1 cellular context compared by ENCODE assay signal in the genomic region with DNA sequence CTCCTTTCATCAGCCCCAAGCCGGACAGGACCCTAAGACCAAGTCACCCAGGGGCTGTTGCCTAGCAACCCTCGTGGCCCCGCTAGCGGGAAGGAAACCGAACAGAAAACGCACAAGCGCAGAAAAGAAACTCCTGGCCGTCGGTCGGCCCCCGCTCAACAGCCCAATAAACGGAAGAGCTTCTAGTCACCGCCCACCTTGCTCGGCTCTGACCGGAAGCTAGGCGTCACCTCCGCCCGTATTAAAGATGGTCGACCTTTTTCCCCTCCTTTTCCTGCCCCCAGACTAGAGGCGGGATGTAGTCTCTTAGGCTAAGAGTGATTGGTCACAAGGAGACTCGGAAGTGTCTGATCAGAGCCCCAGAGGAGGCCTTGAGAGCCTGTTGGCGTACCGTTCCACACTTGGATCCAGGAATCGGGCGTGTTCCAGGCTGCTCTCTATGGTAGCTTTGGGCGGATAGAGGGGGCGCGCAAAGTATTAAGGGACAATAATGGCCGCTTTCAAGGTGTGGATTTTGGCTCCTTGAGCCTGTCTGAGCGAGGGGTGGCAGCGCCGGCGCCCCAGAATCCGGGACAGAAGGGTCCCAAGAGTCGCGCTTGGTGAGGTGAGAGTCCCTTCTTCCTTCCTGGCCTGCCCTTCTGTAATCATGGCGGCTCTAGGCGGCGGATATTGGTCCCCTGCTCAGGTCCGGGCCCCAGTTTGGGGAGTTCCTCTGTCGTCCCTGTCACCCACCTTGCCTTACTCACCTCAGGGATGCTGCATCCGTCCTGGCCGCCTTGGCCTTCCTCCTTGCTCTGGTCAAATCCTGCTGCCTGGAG.
TF ChIP-seq lines count a peak whose summit lies in the region.

A gene (plus strand): TSS at position 400 of the 818 bp plus-strand sequence. CDS start 2,311 bp downstream, outside the sequence.
A gene (minus strand): TSS at position 173 of the 818 bp plus-strand sequence. CDS start 2,871 bp downstream, outside the sequence.

TF ChIP-seq in HepG2, 621 proteins besides CTCF, POLR2A, EP300 and RAD21 (continued from another document and continues in another):
- TF ChIP-seq, protein P1, sequence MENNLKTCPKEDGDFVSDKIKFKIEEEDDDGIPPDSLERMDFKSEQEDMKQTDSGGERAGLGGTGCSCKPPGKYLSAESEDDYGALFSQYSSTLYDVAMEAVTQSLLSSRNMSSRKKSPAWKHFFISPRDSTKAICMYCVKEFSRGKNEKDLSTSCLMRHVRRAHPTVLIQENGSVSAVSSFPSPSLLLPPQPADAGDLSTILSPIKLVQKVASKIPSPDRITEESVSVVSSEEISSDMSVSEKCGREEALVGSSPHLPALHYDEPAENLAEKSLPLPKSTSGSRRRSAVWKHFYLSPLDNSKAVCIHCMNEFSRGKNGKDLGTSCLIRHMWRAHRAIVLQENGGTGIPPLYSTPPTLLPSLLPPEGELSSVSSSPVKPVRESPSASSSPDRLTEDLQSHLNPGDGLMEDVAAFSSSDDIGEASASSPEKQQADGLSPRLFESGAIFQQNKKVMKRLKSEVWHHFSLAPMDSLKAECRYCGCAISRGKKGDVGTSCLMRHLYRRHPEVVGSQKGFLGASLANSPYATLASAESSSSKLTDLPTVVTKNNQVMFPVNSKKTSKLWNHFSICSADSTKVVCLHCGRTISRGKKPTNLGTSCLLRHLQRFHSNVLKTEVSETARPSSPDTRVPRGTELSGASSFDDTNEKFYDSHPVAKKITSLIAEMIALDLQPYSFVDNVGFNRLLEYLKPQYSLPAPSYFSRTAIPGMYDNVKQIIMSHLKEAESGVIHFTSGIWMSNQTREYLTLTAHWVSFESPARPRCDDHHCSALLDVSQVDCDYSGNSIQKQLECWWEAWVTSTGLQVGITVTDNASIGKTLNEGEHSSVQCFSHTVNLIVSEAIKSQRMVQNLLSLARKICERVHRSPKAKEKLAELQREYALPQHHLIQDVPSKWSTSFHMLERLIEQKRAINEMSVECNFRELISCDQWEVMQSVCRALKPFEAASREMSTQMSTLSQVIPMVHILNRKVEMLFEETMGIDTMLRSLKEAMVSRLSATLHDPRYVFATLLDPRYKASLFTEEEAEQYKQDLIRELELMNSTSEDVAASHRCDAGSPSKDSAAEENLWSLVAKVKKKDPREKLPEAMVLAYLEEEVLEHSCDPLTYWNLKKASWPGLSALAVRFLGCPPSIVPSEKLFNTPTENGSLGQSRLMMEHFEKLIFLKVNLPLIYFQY (CRISPR knock-in tag; IDR thresholded peaks at IDR 0.05; ENCODE audit: borderline replicate concordance): no peak
- TF ChIP-seq ZNF205 (CRISPR knock-in tag; IDR thresholded peaks at IDR 0.05): no peak; the same call in 1 of the 2 replicates
- TF ChIP-seq ZNF749 (CRISPR knock-in tag; IDR thresholded peaks at IDR 0.05; ENCODE audit: borderline replicate concordance): no peak; the same call in 1 of the 2 replicates
- TF ChIP-seq RBAK (CRISPR knock-in tag; IDR thresholded peaks at IDR 0.05): no peak
- TF ChIP-seq, protein P2, sequence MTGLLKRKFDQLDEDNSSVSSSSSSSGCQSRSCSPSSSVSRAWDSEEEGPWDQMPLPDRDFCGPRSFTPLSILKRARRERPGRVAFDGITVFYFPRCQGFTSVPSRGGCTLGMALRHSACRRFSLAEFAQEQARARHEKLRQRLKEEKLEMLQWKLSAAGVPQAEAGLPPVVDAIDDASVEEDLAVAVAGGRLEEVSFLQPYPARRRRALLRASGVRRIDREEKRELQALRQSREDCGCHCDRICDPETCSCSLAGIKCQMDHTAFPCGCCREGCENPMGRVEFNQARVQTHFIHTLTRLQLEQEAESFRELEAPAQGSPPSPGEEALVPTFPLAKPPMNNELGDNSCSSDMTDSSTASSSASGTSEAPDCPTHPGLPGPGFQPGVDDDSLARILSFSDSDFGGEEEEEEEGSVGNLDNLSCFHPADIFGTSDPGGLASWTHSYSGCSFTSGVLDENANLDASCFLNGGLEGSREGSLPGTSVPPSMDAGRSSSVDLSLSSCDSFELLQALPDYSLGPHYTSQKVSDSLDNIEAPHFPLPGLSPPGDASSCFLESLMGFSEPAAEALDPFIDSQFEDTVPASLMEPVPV (CRISPR knock-in tag; IDR thresholded peaks at IDR 0.05): peak; percentile 72; the same call in 1 of the 2 replicates
- TF ChIP-seq, protein P3, sequence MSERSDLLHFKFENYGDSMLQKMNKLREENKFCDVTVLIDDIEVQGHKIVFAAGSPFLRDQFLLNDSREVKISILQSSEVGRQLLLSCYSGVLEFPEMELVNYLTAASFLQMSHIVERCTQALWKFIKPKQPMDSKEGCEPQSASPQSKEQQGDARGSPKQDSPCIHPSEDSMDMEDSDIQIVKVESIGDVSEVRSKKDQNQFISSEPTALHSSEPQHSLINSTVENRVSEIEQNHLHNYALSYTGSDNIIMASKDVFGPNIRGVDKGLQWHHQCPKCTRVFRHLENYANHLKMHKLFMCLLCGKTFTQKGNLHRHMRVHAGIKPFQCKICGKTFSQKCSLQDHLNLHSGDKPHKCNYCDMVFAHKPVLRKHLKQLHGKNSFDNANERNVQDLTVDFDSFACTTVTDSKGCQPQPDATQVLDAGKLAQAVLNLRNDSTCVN (CRISPR knock-in tag; IDR thresholded peaks at IDR 0.05; ENCODE audit: borderline replicate concordance): 0 out of 2 replicates have a peak, but pooled peaks have one; percentile 13
- TF ChIP-seq, protein P4, sequence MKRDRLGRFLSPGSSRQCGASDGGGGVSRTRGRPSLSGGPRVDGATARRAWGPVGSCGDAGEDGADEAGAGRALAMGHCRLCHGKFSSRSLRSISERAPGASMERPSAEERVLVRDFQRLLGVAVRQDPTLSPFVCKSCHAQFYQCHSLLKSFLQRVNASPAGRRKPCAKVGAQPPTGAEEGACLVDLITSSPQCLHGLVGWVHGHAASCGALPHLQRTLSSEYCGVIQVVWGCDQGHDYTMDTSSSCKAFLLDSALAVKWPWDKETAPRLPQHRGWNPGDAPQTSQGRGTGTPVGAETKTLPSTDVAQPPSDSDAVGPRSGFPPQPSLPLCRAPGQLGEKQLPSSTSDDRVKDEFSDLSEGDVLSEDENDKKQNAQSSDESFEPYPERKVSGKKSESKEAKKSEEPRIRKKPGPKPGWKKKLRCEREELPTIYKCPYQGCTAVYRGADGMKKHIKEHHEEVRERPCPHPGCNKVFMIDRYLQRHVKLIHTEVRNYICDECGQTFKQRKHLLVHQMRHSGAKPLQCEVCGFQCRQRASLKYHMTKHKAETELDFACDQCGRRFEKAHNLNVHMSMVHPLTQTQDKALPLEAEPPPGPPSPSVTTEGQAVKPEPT (CRISPR knock-in tag; IDR thresholded peaks at IDR 0.05; ENCODE audit: low read depth): no peak; the same call in 1 of the 2 replicates
- peak; percentile 86 for TF ChIP-seq ZNF350 (CRISPR knock-in tag; IDR thresholded peaks at IDR 0.05; ENCODE audit: borderline replicate concordance, low read depth)
- TF ChIP-seq, protein P5, sequence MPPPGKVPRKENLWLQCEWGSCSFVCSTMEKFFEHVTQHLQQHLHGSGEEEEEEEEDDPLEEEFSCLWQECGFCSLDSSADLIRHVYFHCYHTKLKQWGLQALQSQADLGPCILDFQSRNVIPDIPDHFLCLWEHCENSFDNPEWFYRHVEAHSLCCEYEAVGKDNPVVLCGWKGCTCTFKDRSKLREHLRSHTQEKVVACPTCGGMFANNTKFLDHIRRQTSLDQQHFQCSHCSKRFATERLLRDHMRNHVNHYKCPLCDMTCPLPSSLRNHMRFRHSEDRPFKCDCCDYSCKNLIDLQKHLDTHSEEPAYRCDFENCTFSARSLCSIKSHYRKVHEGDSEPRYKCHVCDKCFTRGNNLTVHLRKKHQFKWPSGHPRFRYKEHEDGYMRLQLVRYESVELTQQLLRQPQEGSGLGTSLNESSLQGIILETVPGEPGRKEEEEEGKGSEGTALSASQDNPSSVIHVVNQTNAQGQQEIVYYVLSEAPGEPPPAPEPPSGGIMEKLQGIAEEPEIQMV (CRISPR knock-in tag; IDR thresholded peaks at IDR 0.05; ENCODE audit: low read depth): no peak
- 0 out of 2 replicates have a peak, but pooled peaks have one; percentile 2 for TF ChIP-seq GTF3A (CRISPR knock-in tag; conservative IDR thresholded peaks at IDR 0.05)
- no peak for TF ChIP-seq ZNF629 (CRISPR knock-in tag; conservative IDR thresholded peaks at IDR 0.05)
- TF ChIP-seq KLF11 (CRISPR knock-in tag; IDR thresholded peaks at IDR 0.05): peak; percentile 85
- TF ChIP-seq MAFK (conservative IDR thresholded peaks at IDR 0.05 in 1 of 2, IDR thresholded peaks at IDR 0.05 in 1 of 2; ENCODE audit: low read length in 2 of 2): no peak
- TF ChIP-seq U2AF1 (optimal IDR thresholded peaks at IDR 0.05; ENCODE audit: low read depth, low read length): no peak
- TF ChIP-seq JARID2 (CRISPR knock-in tag; IDR thresholded peaks at IDR 0.05; ENCODE audit: insufficient replicate concordance): no peak
- TF ChIP-seq, protein P6, sequence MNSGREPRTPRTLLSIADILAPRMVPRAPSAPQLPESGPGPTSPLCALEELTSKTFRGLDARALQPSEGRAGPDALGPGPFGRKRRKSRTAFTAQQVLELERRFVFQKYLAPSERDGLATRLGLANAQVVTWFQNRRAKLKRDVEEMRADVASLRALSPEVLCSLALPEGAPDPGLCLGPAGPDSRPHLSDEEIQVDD (CRISPR knock-in tag; IDR thresholded peaks at IDR 0.05; ENCODE audit: borderline replicate concordance): no peak
- TF ChIP-seq ZMYM2 (CRISPR knock-in tag; IDR thresholded peaks at IDR 0.05): no peak
- TF ChIP-seq, protein P7, sequence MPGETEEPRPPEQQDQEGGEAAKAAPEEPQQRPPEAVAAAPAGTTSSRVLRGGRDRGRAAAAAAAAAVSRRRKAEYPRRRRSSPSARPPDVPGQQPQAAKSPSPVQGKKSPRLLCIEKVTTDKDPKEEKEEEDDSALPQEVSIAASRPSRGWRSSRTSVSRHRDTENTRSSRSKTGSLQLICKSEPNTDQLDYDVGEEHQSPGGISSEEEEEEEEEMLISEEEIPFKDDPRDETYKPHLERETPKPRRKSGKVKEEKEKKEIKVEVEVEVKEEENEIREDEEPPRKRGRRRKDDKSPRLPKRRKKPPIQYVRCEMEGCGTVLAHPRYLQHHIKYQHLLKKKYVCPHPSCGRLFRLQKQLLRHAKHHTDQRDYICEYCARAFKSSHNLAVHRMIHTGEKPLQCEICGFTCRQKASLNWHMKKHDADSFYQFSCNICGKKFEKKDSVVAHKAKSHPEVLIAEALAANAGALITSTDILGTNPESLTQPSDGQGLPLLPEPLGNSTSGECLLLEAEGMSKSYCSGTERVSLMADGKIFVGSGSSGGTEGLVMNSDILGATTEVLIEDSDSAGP (CRISPR knock-in tag; IDR thresholded peaks at IDR 0.05; ENCODE audit: borderline replicate concordance): peak; percentile 84; the same call in 1 of the 2 replicates
- TF ChIP-seq, protein P8, sequence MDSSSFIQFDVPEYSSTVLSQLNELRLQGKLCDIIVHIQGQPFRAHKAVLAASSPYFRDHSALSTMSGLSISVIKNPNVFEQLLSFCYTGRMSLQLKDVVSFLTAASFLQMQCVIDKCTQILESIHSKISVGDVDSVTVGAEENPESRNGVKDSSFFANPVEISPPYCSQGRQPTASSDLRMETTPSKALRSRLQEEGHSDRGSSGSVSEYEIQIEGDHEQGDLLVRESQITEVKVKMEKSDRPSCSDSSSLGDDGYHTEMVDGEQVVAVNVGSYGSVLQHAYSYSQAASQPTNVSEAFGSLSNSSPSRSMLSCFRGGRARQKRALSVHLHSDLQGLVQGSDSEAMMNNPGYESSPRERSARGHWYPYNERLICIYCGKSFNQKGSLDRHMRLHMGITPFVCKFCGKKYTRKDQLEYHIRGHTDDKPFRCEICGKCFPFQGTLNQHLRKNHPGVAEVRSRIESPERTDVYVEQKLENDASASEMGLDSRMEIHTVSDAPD (CRISPR knock-in tag; IDR thresholded peaks at IDR 0.05): no peak; the same call in none of the 2 replicates
- TF ChIP-seq ZNF24 (IDR thresholded peaks at IDR 0.05): no peak
- TF ChIP-seq ZBTB7A (CRISPR knock-in tag; IDR thresholded peaks at IDR 0.05): 0 out of 2 replicates have a peak, but pooled peaks have one; percentile 18
- TF ChIP-seq POLR2AphosphoS2 (IDR thresholded peaks at IDR 0.05; ENCODE audit: low read depth, low read length): peak; percentile 68; the same call in 1 of the 2 replicates
- no peak; the same call in 1 of the 2 replicates for TF ChIP-seq ZNF337 (CRISPR knock-in tag; IDR thresholded peaks at IDR 0.05; ENCODE audit: borderline replicate concordance, low read depth)
- 0 out of 2 replicates have a peak, but pooled peaks have one; percentile 3 for TF ChIP-seq ZNF607 (CRISPR knock-in tag; IDR thresholded peaks at IDR 0.05; ENCODE audit: borderline replicate concordance)
- TF ChIP-seq AKAP8 (CRISPR knock-in tag; IDR thresholded peaks at IDR 0.05): no peak
- peak; percentile 96 for TF ChIP-seq MAZ (IDR thresholded peaks at IDR 0.05; ENCODE audit: borderline replicate concordance, low read depth, low read length)
- peak; percentile 89 for TF ChIP-seq MAZ (CRISPR knock-in tag; IDR thresholded peaks at IDR 0.05; ENCODE audit: low read depth)
- no peak for TF ChIP-seq ZNF160 (CRISPR knock-in tag; IDR thresholded peaks at IDR 0.05)
- no peak for TF ChIP-seq FOSL1 (CRISPR knock-in tag; IDR thresholded peaks at IDR 0.05; ENCODE audit: borderline replicate concordance)
- TF ChIP-seq, protein P9, sequence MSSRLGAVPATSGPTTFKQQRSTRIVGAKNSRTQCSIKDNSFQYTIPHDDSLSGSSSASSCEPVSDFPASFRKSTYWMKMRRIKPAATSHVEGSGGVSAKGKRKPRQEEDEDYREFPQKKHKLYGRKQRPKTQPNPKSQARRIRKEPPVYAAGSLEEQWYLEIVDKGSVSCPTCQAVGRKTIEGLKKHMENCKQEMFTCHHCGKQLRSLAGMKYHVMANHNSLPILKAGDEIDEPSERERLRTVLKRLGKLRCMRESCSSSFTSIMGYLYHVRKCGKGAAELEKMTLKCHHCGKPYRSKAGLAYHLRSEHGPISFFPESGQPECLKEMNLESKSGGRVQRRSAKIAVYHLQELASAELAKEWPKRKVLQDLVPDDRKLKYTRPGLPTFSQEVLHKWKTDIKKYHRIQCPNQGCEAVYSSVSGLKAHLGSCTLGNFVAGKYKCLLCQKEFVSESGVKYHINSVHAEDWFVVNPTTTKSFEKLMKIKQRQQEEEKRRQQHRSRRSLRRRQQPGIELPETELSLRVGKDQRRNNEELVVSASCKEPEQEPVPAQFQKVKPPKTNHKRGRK (CRISPR knock-in tag; IDR thresholded peaks at IDR 0.05): no peak
- TF ChIP-seq, protein P10, sequence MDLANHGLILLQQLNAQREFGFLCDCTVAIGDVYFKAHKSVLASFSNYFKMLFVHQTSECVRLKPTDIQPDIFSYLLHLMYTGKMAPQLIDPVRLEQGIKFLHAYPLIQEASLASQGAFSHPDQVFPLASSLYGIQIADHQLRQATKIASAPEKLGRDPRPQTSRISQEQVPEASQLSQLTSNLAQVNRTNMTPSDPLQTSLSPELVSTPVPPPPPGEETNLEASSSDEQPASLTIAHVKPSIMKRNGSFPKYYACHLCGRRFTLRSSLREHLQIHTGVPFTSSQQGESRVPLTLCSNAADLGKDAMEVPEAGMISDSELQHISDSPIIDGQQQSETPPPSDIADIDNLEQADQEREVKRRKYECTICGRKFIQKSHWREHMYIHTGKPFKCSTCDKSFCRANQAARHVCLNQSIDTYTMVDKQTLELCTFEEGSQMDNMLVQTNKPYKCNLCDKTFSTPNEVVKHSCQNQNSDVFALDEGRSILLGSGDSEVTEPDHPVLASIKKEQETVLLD (CRISPR knock-in tag; IDR thresholded peaks at IDR 0.05; ENCODE audit: low read depth): no peak
